Comparison of ENCODE assay signal across 11 cellular contexts in the genomic region with DNA sequence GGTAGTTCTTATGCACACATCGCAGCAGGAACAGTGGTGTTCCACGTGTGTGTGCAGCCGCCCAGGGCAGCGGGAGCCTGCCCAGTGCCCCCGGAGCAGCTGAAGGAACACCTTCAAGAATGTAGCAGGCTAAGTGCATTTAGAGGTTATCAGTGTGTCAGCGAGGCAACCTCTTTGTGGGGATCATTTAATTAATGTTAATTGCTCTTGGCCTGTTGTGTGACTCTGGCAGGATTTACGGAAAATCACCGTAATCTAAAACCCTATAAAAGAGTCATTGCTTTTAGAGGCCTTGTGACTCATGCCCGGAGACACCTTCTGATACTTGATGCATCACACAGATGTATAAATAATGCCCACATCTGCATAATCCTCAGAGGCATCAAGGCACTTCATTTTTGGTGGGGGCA. TPM values are rescaled to one million over a fixed set of nuclear protein-coding genes. Genes with fewer than 3 reads are reported as not detected.
DNase-seq lines count a peak whose midpoint lies in the region; ATAC-seq and TF ChIP-seq lines count a peak whose summit lies in the region.
"Had no signal": no experiment of that assay in that cellular context is flagged by ENCODE, and none has a peak within 500 bp of the region (broad histone marks: within the 10 kb centered on the region; RNA-seq: fewer than 3 reads in every experiment).

No MANE protein-coding gene starts in this region.

- no peak overlapping the region for H3K27ac ChIP-seq in RWPE2 (ENCODE audit: poor library complexity, severe bottlenecking)

- no peak overlapping the region for H3K4me3 ChIP-seq in RWPE2 (ENCODE audit: severe bottlenecking)

- intact Hi-C loops in left colon (cut with DNase I, micrococcal nuclease) = no loop called here

- no peak for TF ChIP-seq CTCF in RWPE2 (IDR thresholded peaks at IDR 0.05; ENCODE audit: poor library complexity, severe bottlenecking)

- H3K36me3 ChIP-seq in RWPE2 (ENCODE audit: low read depth) = no peaks in the 10 kb centered on the region

- H3K27me3 ChIP-seq in RWPE2 (ENCODE audit: insufficient read depth, poor library complexity, severe bottlenecking) = no peaks in the 10 kb centered on the region

- H3K4me1 ChIP-seq in RWPE2 (ENCODE audit: insufficient read depth, poor library complexity, severe bottlenecking) = no peaks in the 10 kb centered on the region

- no peaks in the 10 kb centered on the region for H3K9me3 ChIP-seq in RWPE2 (ENCODE audit: severe bottlenecking)

- ATAC-seq in RWPE2 (ENCODE audit: low read depth) (0 out of 3 replicates have a peak, but pooled peaks have one; percentile 59), left colon (peak; percentile 67), GM21360 (IDR thresholded peaks at IDR 0.05; ENCODE audit: unreplicated experiment) (no peak), HG03175 (IDR thresholded peaks at IDR 0.05; ENCODE audit: unreplicated experiment) (no peak)

- DNase-seq in EL (peak; percentile 58), LHCN-M2 (ENCODE audit: low read depth) (peak; percentile 40), RWPE2 (ENCODE audit: low spot score) (no peak), left colon (no peak), NCI-H446 (lab: John Stamatoyannopoulos, UW) (no peak), T-helper 1 cell (no peak)
- DNase-seq: KBM-7, NCI-H226, substantia nigra had no signal

RNA-seq across cellular contexts. Expression of a gene that starts 47.3 kb away (rescaled TPM):
- total RNA-seq in LHCN-M2 (2014; rRNA removed) (19.9 and 25.6 TPM in 2 replicates), left colon (10 to 100 TPM; 18.6 to 20.1 TPM)
- 18.9 TPM for polyA plus RNA-seq in LHCN-M2 (2012)

Comparison
In these comparisons a context has a peak if more than half of its experiments do, and no peak if none do; other contexts are left out.
1. DNase-seq: peak in EL (single experiment) and LHCN-M2 (single experiment); none in RWPE2 (single experiment), left colon (0 of 2), NCI-H446 (0 of 2) and T-helper 1 cell (0 of 5).
2. ATAC-seq: peak in RWPE2 (single experiment) and left colon (single experiment); none in GM21360 (single experiment) and HG03175 (single experiment).